21 cellular contexts compared by ENCODE assay signal in genomic region chr6:153424719-153425400, GRCh38.
"Had no signal": no experiment of that assay in that cellular context is flagged by ENCODE, and none has a peak within 500 bp of the region (broad histone marks: within the 10 kb centered on the region; RNA-seq: fewer than 3 reads in every experiment).

No MANE protein-coding gene starts in this region.

- H3K4me1 ChIP-seq: foreskin keratinocyte, parathyroid adenoma, vagina had no signal

- H3K27me3 ChIP-seq: foreskin keratinocyte, tibial nerve, vagina had no signal

- H3K36me3 ChIP-seq: tibial nerve, vagina had no signal

- H2AFZ ChIP-seq: parathyroid adenoma had no signal

- H3K9me3 ChIP-seq: tibial nerve, vagina had no signal

- H3K9ac ChIP-seq: parathyroid adenoma had no signal

- ATAC-seq: activated CD8-positive, alpha-beta T cell treated with anti-CD3 and anti-CD28 coated beads, Interleukin-2, amount 10 ng/mL, durations not matched to agents 7 days and 5 days; activated naive CD4-positive, alpha-beta T cell treated with anti-CD3 and anti-CD28 coated beads, Interleukin-2, amount 50 U/mL, for 72 hours; activated T-cell treated with anti-CD3 and anti-CD28 coated beads, Interleukin-2, amount 50 U/mL, for 72 hours; foreskin keratinocyte had no signal

- H3K27ac ChIP-seq: foreskin keratinocyte, parathyroid adenoma, tibial nerve, vagina had no signal

- H3K4me3 ChIP-seq: lung, tibial nerve, vagina had no signal

- DNase-seq: activated CD4-positive, alpha-beta T cell treated with anti-CD3 and anti-CD28 coated beads, Interleukin-2, amount 10 ng/mL, durations not matched to agents 24 days and 14 days; activated CD4-positive, CD25-positive, alpha-beta regulatory T cell; activated CD8-positive, alpha-beta memory T cell treated with anti-CD3 and anti-CD28 coated beads, Interleukin-2, amount 50 U/mL, for 4 hours; activated CD8-positive, alpha-beta T cell treated with anti-CD3 and anti-CD28 coated beads, Interleukin-2, amount 10 ng/mL, durations not matched to agents 7 days and 5 days; activated gamma-delta T cell; activated T-cell treated with anti-CD3 and anti-CD28 coated beads, Interleukin-2, amount 50 U/mL, for 72 hours; cerebellar nuclear complex; dermis blood vessel endothelial cell; foreskin keratinocyte; head of caudate nucleus; immature natural killer cell; naive B cell; retina; stimulated activated CD4-positive, alpha-beta T cell treated with anti-CD3 and anti-CD28 coated beads, Interleukin-2, amount 100 ng/mL, for 48 hours; stimulated activated naive CD4-positive, alpha-beta T cell; SW 1271 had no signal

- H3K79me2 ChIP-seq: parathyroid adenoma had no signal
